ENCODE assay signal across 19 cellular contexts in the genomic region with DNA sequence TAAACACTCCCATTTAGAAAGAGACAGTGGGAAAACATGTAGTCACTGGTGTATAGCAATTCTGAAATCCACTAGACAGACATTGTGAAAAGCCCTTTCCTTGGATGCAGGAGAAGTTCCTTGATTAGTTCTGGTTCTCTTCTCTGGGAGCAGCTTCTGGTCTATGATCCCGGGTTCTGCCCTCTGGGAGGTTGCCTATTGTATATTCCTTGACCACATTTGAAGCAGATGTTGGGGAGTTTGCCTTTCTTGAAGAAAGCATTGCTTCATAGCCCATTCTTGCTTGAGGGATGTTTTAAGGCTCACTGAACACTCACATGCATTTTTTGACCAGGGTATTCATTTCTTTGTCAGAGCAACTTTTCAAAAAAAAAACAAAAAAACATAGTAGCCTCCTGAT.
DNase-seq lines count a peak whose midpoint lies in the region; ATAC-seq, FAIRE-seq and TF ChIP-seq lines count a peak whose summit lies in the region.
"Had no signal": no experiment of that assay in that cellular context is flagged by ENCODE, and none has a peak within 500 bp of the region (broad histone marks: within the 10 kb centered on the region; RNA-seq: fewer than 3 reads in every experiment).

No MANE protein-coding gene starts in this region.

- in situ Hi-C loops in GM23248 (cut with MboI): no loop called here

- H4K5ac ChIP-seq in H1 (ENCODE audit: insufficient read length, low read depth, low read length): no peak overlapping the region

- TF ChIP-seq RAD21 in H1 (IDR thresholded peaks at IDR 0.05 in 1 of 2, conservative IDR thresholded peaks at IDR 0.05 in 1 of 2; ENCODE audit: low read depth in 2 of 2, low read length in 2 of 2): no peak

- TF ChIP-seq EP300 in H1 (IDR thresholded peaks at IDR 0.05; ENCODE audit: borderline replicate concordance in 1 of 2, low read depth in 2 of 2, low read length in 2 of 2): no peak

- H3K18ac ChIP-seq in H1 (ENCODE audit: extremely low read depth, low read length): no peak overlapping the region

- no peaks in the 10 kb centered on the region for H3K79me1 ChIP-seq in H1 (ENCODE audit: low read depth, low read length)

- intact Hi-C loops in right cardiac atrium (cut with DNase I): loop anchor here in 1 of 4 donors (10.0 kb wide), 1 partner anchor 452 kb away; no protein-coding TSS in a partner anchor

- no peaks in the 10 kb centered on the region for H3F3A ChIP-seq in GM23248 (ENCODE audit: insufficient read depth)

- no peak overlapping the region for H2BK20ac ChIP-seq in H1 (ENCODE audit: low read length)

- H3K27me3 ChIP-seq in GM23248 (replicated peaks; ENCODE audit: insufficient read depth): no peaks in the 10 kb centered on the region
- no peaks in the 10 kb centered on the region for H3K27me3 ChIP-seq in H1 (replicated peaks in 1 of 4; ENCODE audit: control insufficient read depth in 3 of 4, extremely low read depth in 1 of 4, insufficient read depth in 3 of 4, low read length in 3 of 4)
- no peaks in the 10 kb centered on the region for H3K27me3 ChIP-seq in right cardiac atrium (ENCODE audit: control insufficient read depth, insufficient read depth)

- H3K79me2 ChIP-seq in GM23248 (ENCODE audit: insufficient read depth): no peaks in the 10 kb centered on the region
- H3K79me2 ChIP-seq in H1 (ENCODE audit: control insufficient read depth in 1 of 2, insufficient read depth in 2 of 2, low read length in 2 of 2): no peaks in the 10 kb centered on the region

- no peak overlapping the region for H2BK12ac ChIP-seq in H1 (ENCODE audit: low read depth, low read length)

- H3K23ac ChIP-seq in H1 (ENCODE audit: insufficient read length): no peak overlapping the region

- ATAC-seq in GM18907 (IDR thresholded peaks at IDR 0.05; ENCODE audit: unreplicated experiment) (no peak), right cardiac atrium (no peak)
- ATAC-seq: GM12878 had no signal

- H3K23me2 ChIP-seq in H1 (ENCODE audit: low read depth, low read length): no peaks in the 10 kb centered on the region

- WGBS in GM23248 (ENCODE audit: low coverage in 1 of 2, low lambda C conversion rate in 2 of 2, missing lambda C conversion rate in 2 of 2), 2 experiments: 6 to 14% methylated on average over 1 of the region's 1 CpG
- WGBS in H1 (ENCODE audit: extremely low coverage in 1 of 2, insufficient coverage in 1 of 2, insufficient read length in 1 of 2, insufficient replicate concordance in 2 of 2, low coverage in 1 of 2, low lambda C conversion rate in 2 of 2, missing lambda C conversion rate in 1 of 2), 2 experiments: 92% methylated on average over 1 of the region's 1 CpG; no CpG with 5 or more reads in 1 of the 2 experiments
- 53% methylated on average over 1 of the region's 1 CpG for WGBS in right cardiac atrium

- H3K9ac ChIP-seq in GM23248: no peak overlapping the region
- no peak overlapping the region for H3K9ac ChIP-seq in H1 (replicated peaks in 1 of 4; ENCODE audit: extremely low read depth in 1 of 4, low read depth in 3 of 4, low read length in 3 of 4)

- no peaks in the 10 kb centered on the region for H3K36me3 ChIP-seq in GM23248 (ENCODE audit: low read depth)
- H3K36me3 ChIP-seq in H1 (ENCODE audit: control insufficient read depth in 2 of 4, insufficient read depth in 4 of 4, low read length in 3 of 4): no peaks in the 10 kb centered on the region

- POLR2A ChIA-PET in H1 (lab: Charles Lee; ENCODE audit: partially characterized antibody): no interaction called here

- no peak for TF ChIP-seq POLR2A in H1 (IDR thresholded peaks at IDR 0.05; ENCODE audit: control extremely low read depth in 1 of 2, low read depth in 2 of 2, low read length in 2 of 2)

- H4K8ac ChIP-seq in H1 (ENCODE audit: extremely low read depth, insufficient read depth, low read length): no peak overlapping the region

- no peak overlapping the region for H3K14ac ChIP-seq in H1 (ENCODE audit: insufficient read length)

- H4K20me1 ChIP-seq in GM23248 (ENCODE audit: insufficient read depth) (no peaks in the 10 kb centered on the region), H1 (replicated peaks in 1 of 2; ENCODE audit: control insufficient read depth in 1 of 2, insufficient read depth in 2 of 2, low read length in 2 of 2) (no peaks in the 10 kb centered on the region)

- H3K4me3 ChIP-seq in GM23248: no peak overlapping the region
- H3K4me3 ChIP-seq in H1 (ENCODE audit: extremely low read depth in 1 of 4, insufficient read depth in 2 of 4, low read depth in 3 of 4, low read length in 4 of 4): no peak overlapping the region
- H3K4me3 ChIP-seq in fibroblast of the aortic adventitia (ENCODE audit: low read depth, low read length): no peak overlapping the region
- H3K4me3 ChIP-seq in right cardiac atrium (ENCODE audit: low read length): no peak overlapping the region
- H3K4me3 ChIP-seq: GM12878 had no signal

- no peak overlapping the region for H3K4me2 ChIP-seq in GM23248 (ENCODE audit: unreplicated experiment)
- no peak overlapping the region for H3K4me2 ChIP-seq in H1 (ENCODE audit: insufficient read depth in 1 of 2, low read depth in 2 of 2, low read length in 2 of 2)

- H3K9me2 ChIP-seq in GM23248 (ENCODE audit: insufficient read depth): no peaks in the 10 kb centered on the region

- no peak overlapping the region for H2AFZ ChIP-seq in GM23248
- 0 out of 2 replicates have a peak overlapping the region, but pooled peaks have one; percentile 10 for H2AFZ ChIP-seq in H1 (ENCODE audit: low read length)

- no peak overlapping the region for H2AK5ac ChIP-seq in H1 (ENCODE audit: low read depth, low read length)

- H3K4me1 ChIP-seq in GM23248 (ENCODE audit: insufficient read depth) (no peaks in the 10 kb centered on the region), H1 (replicated peaks in 1 of 4; ENCODE audit: control insufficient read depth in 3 of 4, insufficient read depth in 4 of 4, low read length in 3 of 4) (no peaks in the 10 kb centered on the region), right cardiac atrium (ENCODE audit: control insufficient read depth, insufficient read depth, low read length) (no peaks in the 10 kb centered on the region)
- H3K4me1 ChIP-seq: Caco-2 had no signal

- H3K56ac ChIP-seq in H1 (replicated peaks; ENCODE audit: insufficient read length, low read depth, low read length): no peak overlapping the region

- H2BK120ac ChIP-seq in H1 (replicated peaks; ENCODE audit: low read depth, low read length): no peak overlapping the region

- DNase-seq in GM23248: peak; percentile 22
- DNase-seq in H1 (ENCODE audit: low read depth in 1 of 2, low spot score in 2 of 2): no peak
- peak; percentile 56 for DNase-seq in fibroblast of the aortic adventitia (ENCODE audit: low read depth)
- DNase-seq in hepatic stellate cell (ENCODE audit: low spot score): no peak
- DNase-seq in NOMO-1 treated with DMSO at 0.1 percent for 48 hours (lab: John Stamatoyannopoulos, UW; ENCODE audit: unreplicated experiment): no peak
- no peak for DNase-seq in right cardiac atrium
- DNase-seq: Caco-2; CD4-positive, CD25-positive, alpha-beta regulatory T cell; GF-D8; GOT3; KG1; MV-4-11; NCI-H1694 treated with DMSO at 0.1 percent for 48 hours; NCI-H82; RPMI8226; SHP77 treated with DMSO at 0.1 percent for 48 hours had no signal

- H3K27ac ChIP-seq in GM23248 (no peak overlapping the region), H1 (ENCODE audit: low read depth, low read length) (no peak overlapping the region), right cardiac atrium (ENCODE audit: low read length) (no peak overlapping the region)

- no peak overlapping the region for H4K91ac ChIP-seq in H1 (replicated peaks; ENCODE audit: insufficient read length, low read length)

- CTCF ChIA-PET in H1 (lab: Charles Lee; ENCODE audit: partially characterized antibody): interaction anchor here (2.2 kb wide), 1 partner anchor 14 kb away, joined by 8 read pairs; no protein-coding TSS in a partner anchor

- TF ChIP-seq CTCF in H1 (IDR thresholded peaks at IDR 0.05; ENCODE audit: control extremely low read depth in 1 of 3, insufficient read depth in 1 of 3, low read depth in 1 of 3, low read length in 3 of 3) (no peak), fibroblast of the aortic adventitia (IDR thresholded peaks at IDR 0.05; ENCODE audit: insufficient read depth, low read length) (no peak)

- H3K4ac ChIP-seq in H1 (replicated peaks; ENCODE audit: insufficient read length, low read depth, low read length): no peak overlapping the region

- H2BK15ac ChIP-seq in H1 (ENCODE audit: low read length): no peak overlapping the region

- H3K9me3 ChIP-seq in GM23248 (ENCODE audit: low read depth): no peaks in the 10 kb centered on the region
- H3K9me3 ChIP-seq in H1 (ENCODE audit: insufficient read depth in 2 of 2, low read depth in 1 of 2, low read length in 1 of 2): no peaks in the 10 kb centered on the region
- H3K9me3 ChIP-seq in right cardiac atrium (ENCODE audit: control insufficient read depth, low read length): no peaks in the 10 kb centered on the region
- H3K9me3 ChIP-seq: Caco-2 had no signal

- no peak overlapping the region for H2BK5ac ChIP-seq in H1 (ENCODE audit: low read depth, low read length)

- no peak for FAIRE-seq in H1 (lab: Jason Lieb, UNC)
- FAIRE-seq: GM12878, GM19239 had no signal

TF ChIP-seq in H1, 55 proteins besides CTCF, POLR2A, EP300 and RAD21 (continues in another document):
- TF ChIP-seq SP2 (IDR thresholded peaks at IDR 0.05; ENCODE audit: low read length) (no peak), CHD1 (IDR thresholded peaks at IDR 0.05; ENCODE audit: low read depth, low read length) (no peak), SRF (IDR thresholded peaks at IDR 0.05; ENCODE audit: low read depth, low read length) (no peak), EGR1 (IDR thresholded peaks at IDR 0.05; ENCODE audit: borderline replicate concordance, low read depth, low read length) (no peak), JUND (IDR thresholded peaks at IDR 0.05; ENCODE audit: low read length) (no peak), NANOG (IDR thresholded peaks at IDR 0.05; ENCODE audit: insufficient read depth, low read depth, low read length, poor library complexity, severe bottlenecking) (no peak), CEBPB (IDR thresholded peaks at IDR 0.05; ENCODE audit: low read depth, low read length) (no peak), ASH2L (IDR thresholded peaks at IDR 0.05; ENCODE audit: low read length) (no peak), RNF2 (IDR thresholded peaks at IDR 0.05; ENCODE audit: borderline replicate concordance, low read depth, low read length, missing control alignments, poor library complexity, severe bottlenecking) (no peak), TBP (IDR thresholded peaks at IDR 0.05; ENCODE audit: low read depth, low read length) (no peak), POU5F1 (IDR thresholded peaks at IDR 0.05; ENCODE audit: low read depth, low read length) (no peak)
- TF ChIP-seq, protein P1, sequence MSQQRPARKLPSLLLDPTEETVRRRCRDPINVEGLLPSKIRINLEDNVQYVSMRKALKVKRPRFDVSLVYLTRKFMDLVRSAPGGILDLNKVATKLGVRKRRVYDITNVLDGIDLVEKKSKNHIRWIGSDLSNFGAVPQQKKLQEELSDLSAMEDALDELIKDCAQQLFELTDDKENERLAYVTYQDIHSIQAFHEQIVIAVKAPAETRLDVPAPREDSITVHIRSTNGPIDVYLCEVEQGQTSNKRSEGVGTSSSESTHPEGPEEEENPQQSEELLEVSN (IDR thresholded peaks at IDR 0.05): no peak

Comparison
In these comparisons a context has a peak if more than half of its experiments do, and no peak if none do; other contexts are left out.
1. DNase-seq: peak in GM23248 (single experiment) and fibroblast of the aortic adventitia (single experiment); none in H1 (0 of 2), hepatic stellate cell (single experiment), NOMO-1 treated with DMSO at 0.1 percent for 48 hours (single experiment) and right cardiac atrium (0 of 3).